Comparison of ENCODE assay signal across 8 cellular contexts in the genomic region with DNA sequence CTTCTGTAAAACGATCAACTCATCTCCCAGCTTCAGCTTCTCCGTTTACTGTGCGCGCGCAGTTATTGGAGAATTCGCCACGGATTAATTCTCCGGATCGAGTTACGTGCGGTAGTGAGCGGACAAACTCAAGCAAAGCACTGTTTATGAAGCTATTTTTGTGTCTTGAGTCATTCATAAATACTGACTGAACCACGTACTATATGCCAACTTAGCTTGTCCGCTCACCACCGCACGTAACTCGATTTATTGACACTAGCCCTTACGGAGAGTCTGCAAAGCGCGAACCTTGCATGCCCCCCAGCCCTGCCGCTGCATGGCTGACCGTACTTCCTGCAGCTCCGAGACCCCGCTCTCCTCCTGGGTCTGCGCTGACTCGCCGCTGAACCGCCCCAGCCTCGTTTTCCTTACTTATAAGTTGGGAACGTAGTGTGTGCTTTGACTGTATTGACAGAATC.
DNase-seq lines count a peak whose midpoint lies in the region; ATAC-seq, FAIRE-seq and TF ChIP-seq lines count a peak whose summit lies in the region.

No MANE protein-coding gene starts in this region.

- no peak for TF ChIP-seq CTCF in AG09309 (IDR thresholded peaks at IDR 0.05; ENCODE audit: control insufficient read depth, insufficient read depth, low read depth, low read length, missing control alignments)
- TF ChIP-seq CTCF in D721Med (IDR thresholded peaks at IDR 0.05; ENCODE audit: insufficient read depth, missing control alignments) = no peak

- no peaks in the 10 kb centered on the region for H3K9me3 Mint-ChIP-seq in central memory CD8-positive, alpha-beta T cell
- no peaks in the 10 kb centered on the region for H3K9me3 Mint-ChIP-seq in stimulated activated effector memory CD8-positive, alpha-beta T cell treated with anti-CD3 and anti-CD28 coated beads, Interleukin-12 subunit alpha, Interleukin-12 subunit beta, amount 100 ng/mL, for 72 hours

- peak overlapping the region; percentile 97 for H3K4me3 Mint-ChIP-seq in central memory CD8-positive, alpha-beta T cell
- H3K4me3 Mint-ChIP-seq in stimulated activated effector memory CD8-positive, alpha-beta T cell treated with anti-CD3 and anti-CD28 coated beads, Interleukin-12 subunit alpha, Interleukin-12 subunit beta, amount 100 ng/mL, for 72 hours = peak overlapping the region; percentile 90

- ATAC-seq in GM18517 (IDR thresholded peaks at IDR 0.05; ENCODE audit: unreplicated experiment) = peak; percentile 17
- ATAC-seq in HG03066 (IDR thresholded peaks at IDR 0.05; ENCODE audit: low read depth, unreplicated experiment) = peak; percentile 25
- ATAC-seq in central memory CD8-positive, alpha-beta T cell (replicated peaks; ENCODE audit: extremely low read depth, poor library complexity, severe bottlenecking) = peak; percentile 6
- ATAC-seq in stimulated activated effector memory CD8-positive, alpha-beta T cell treated with anti-CD3 and anti-CD28 coated beads, Interleukin-12 subunit alpha, Interleukin-12 subunit beta, amount 100 ng/mL, for 72 hours = peak; percentile 33

- H3K4me3 ChIP-seq in AG09309 (ENCODE audit: control insufficient read depth, low read depth, low read length) = peak overlapping the region; percentile 75

- no peak for FAIRE-seq in D721Med (lab: Jason Lieb, UNC)

- H3K36me3 Mint-ChIP-seq in central memory CD8-positive, alpha-beta T cell (ENCODE audit: insufficient read depth) = peaks cover 2% of the 10 kb centered on the region
- peaks cover 16% of the 10 kb centered on the region for H3K36me3 Mint-ChIP-seq in stimulated activated effector memory CD8-positive, alpha-beta T cell treated with anti-CD3 and anti-CD28 coated beads, Interleukin-12 subunit alpha, Interleukin-12 subunit beta, amount 100 ng/mL, for 72 hours

- H3K27me3 Mint-ChIP-seq in central memory CD8-positive, alpha-beta T cell = no peaks in the 10 kb centered on the region

- DNase-seq in AG09309 (ENCODE audit: low read depth) (no peak), OCI-M1 (lab: John Stamatoyannopoulos, UW) (peak; percentile 79), left kidney (ENCODE audit: low read depth, low spot score) (peak; percentile 71), D721Med (ENCODE audit: insufficient read length, low spot score) (no peak)
- DNase-seq in central memory CD8-positive, alpha-beta T cell (ENCODE audit: low spot score in 2 of 2) = no peak
- peak in 1 of 2 donors; percentile 21 for DNase-seq in stimulated activated effector memory CD8-positive, alpha-beta T cell treated with anti-CD3 and anti-CD28 coated beads, Interleukin-12 subunit alpha, Interleukin-12 subunit beta, amount 100 ng/mL, for 72 hours (ENCODE audit: low spot score in 2 of 2)

- peaks cover 39% of the 10 kb centered on the region for H3K4me1 Mint-ChIP-seq in central memory CD8-positive, alpha-beta T cell
- H3K4me1 Mint-ChIP-seq in stimulated activated effector memory CD8-positive, alpha-beta T cell treated with anti-CD3 and anti-CD28 coated beads, Interleukin-12 subunit alpha, Interleukin-12 subunit beta, amount 100 ng/mL, for 72 hours = peaks cover 38% of the 10 kb centered on the region

- peak overlapping the region; percentile 83 for H3K27ac Mint-ChIP-seq in central memory CD8-positive, alpha-beta T cell (ENCODE audit: low read depth)
- H3K27ac Mint-ChIP-seq in stimulated activated effector memory CD8-positive, alpha-beta T cell treated with anti-CD3 and anti-CD28 coated beads, Interleukin-12 subunit alpha, Interleukin-12 subunit beta, amount 100 ng/mL, for 72 hours = peak overlapping the region; percentile 11

Comparison
In these comparisons a context has a peak if more than half of its experiments do, and no peak if none do; other contexts are left out.
1. DNase-seq: peak in OCI-M1 (single experiment) and left kidney (single experiment); none in AG09309 (single experiment), central memory CD8-positive, alpha-beta T cell (0 of 2) and D721Med (single experiment).
2. Peak in every context shown above with its lines, with median percentiles within 50 percentile points of each other: ATAC-seq.